3 cellular contexts compared by ENCODE assay signal in the genomic region with DNA sequence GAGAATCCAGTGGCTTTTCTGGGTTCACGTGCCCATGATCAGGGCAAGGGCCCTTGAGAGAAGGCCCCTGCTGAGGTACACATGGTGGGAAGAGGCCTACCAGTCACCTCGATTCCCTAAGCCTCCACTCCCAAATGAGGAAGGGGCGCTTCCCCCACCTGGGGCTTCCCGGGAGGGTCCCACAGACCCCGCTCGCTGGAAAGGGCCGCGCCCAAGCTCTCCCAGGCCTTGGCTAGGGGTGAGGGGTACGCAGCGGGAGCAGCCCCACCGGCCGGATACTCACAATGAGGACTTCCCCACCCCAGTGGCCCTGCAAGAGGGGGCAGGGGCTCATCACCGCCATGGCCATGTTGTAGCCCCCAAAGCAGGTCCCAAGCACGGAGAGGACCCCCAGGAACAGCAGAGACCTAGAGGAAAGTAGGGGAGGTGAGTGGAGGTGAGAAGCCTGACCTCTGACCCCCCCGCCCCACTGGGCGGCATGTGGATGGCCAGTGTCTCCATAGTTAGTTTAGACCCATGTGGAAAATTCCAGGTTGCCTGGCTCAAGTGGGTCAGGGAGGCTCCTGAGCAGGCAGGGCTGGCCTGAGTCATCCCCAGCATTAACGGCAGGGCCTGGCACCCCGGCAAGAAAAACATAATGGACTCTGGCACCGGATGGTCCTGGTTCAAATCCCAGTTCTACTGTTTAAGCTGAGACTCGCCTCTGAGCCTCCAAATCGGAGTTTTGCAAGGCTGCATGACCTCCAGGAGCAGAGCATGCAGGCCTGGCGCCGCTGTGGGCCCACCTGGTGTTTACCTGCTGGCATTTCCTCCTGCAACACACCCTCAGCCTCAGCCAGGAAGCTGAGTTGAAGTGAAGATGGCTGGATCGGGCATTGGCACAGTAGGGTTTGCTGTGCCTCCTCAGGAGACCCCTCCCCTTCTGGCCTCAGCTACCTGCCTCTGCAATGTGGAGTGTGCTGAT.
TF ChIP-seq lines count a peak whose summit lies in the region.

No MANE protein-coding gene starts in this region.

TF ChIP-seq in A549, 52 proteins besides CTCF, POLR2A, EP300 and RAD21:
- no peak for TF ChIP-seq PHF8 (IDR thresholded peaks at IDR 0.05; ENCODE audit: borderline replicate concordance, low read depth)
- no peak for TF ChIP-seq HDAC2 (IDR thresholded peaks at IDR 0.05)
- TF ChIP-seq, protein P1, sequence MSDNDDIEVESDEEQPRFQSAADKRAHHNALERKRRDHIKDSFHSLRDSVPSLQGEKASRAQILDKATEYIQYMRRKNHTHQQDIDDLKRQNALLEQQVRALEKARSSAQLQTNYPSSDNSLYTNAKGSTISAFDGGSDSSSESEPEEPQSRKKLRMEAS (IDR thresholded peaks at IDR 0.05), result no peak
- no peak for TF ChIP-seq RFX5 (IDR thresholded peaks at IDR 0.05)
- TF ChIP-seq, protein P2, sequence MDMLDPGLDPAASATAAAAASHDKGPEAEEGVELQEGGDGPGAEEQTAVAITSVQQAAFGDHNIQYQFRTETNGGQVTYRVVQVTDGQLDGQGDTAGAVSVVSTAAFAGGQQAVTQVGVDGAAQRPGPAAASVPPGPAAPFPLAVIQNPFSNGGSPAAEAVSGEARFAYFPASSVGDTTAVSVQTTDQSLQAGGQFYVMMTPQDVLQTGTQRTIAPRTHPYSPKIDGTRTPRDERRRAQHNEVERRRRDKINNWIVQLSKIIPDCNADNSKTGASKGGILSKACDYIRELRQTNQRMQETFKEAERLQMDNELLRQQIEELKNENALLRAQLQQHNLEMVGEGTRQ (IDR thresholded peaks at IDR 0.05), result no peak
- TF ChIP-seq, protein P3, sequence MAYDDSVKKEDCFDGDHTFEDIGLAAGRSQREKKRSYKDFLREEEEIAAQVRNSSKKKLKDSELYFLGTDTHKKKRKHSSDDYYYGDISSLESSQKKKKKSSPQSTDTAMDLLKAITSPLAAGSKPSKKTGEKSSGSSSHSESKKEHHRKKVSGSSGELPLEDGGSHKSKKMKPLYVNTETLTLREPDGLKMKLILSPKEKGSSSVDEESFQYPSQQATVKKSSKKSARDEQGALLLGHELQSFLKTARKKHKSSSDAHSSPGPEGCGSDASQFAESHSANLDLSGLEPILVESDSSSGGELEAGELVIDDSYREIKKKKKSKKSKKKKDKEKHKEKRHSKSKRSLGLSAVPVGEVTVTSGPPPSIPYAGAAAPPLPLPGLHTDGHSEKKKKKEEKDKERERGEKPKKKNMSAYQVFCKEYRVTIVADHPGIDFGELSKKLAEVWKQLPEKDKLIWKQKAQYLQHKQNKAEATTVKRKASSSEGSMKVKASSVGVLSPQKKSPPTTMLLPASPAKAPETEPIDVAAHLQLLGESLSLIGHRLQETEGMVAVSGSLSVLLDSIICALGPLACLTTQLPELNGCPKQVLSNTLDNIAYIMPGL (CRISPR knock-in tag; IDR thresholded peaks at IDR 0.05; ENCODE audit: borderline replicate concordance), result no peak
- TF ChIP-seq KDM1A (IDR thresholded peaks at IDR 0.05; ENCODE audit: low read depth), result no peak

TF ChIP-seq in HCT116, 20 proteins besides CTCF, POLR2A, EP300 and RAD21:
- TF ChIP-seq CBX3 (IDR thresholded peaks at IDR 0.05; ENCODE audit: low read depth), result no peak
- TF ChIP-seq, protein P4, sequence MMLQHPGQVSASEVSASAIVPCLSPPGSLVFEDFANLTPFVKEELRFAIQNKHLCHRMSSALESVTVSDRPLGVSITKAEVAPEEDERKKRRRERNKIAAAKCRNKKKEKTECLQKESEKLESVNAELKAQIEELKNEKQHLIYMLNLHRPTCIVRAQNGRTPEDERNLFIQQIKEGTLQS (IDR thresholded peaks at IDR 0.05), result no peak
- no peak for TF ChIP-seq ZNF274 (IDR thresholded peaks at IDR 0.05; ENCODE audit: low read depth, low read length)
- TF ChIP-seq, protein P1 (IDR thresholded peaks at IDR 0.05), result no peak
- no peak for TF ChIP-seq TCF7L2 (IDR thresholded peaks at IDR 0.05; ENCODE audit: borderline replicate concordance, extremely low read depth, insufficient read depth, insufficient read length)
- TF ChIP-seq POLR2AphosphoS5 (IDR thresholded peaks at IDR 0.05; ENCODE audit: low read depth, low read length), result no peak
- no peak for TF ChIP-seq SP1 (IDR thresholded peaks at IDR 0.05; ENCODE audit: low read depth)
- no peak for TF ChIP-seq YY1 (IDR thresholded peaks at IDR 0.05; ENCODE audit: extremely low read depth, insufficient replicate concordance, low read depth, low read length)
- no peak for TF ChIP-seq FOSL1 (IDR thresholded peaks at IDR 0.05; ENCODE audit: low read depth)
- no peak for TF ChIP-seq EZH2 (IDR thresholded peaks at IDR 0.05)

TF ChIP-seq in H1, 55 proteins besides CTCF, POLR2A, EP300 and RAD21:
- TF ChIP-seq, protein P2 (IDR thresholded peaks at IDR 0.05; ENCODE audit: low read length), result no peak
- TF ChIP-seq TCF12 (IDR thresholded peaks at IDR 0.05; ENCODE audit: low read depth, low read length), result no peak
- no peak for TF ChIP-seq KDM5A (IDR thresholded peaks at IDR 0.05; ENCODE audit: low read length)
- TF ChIP-seq TAF7 (optimal IDR thresholded peaks at IDR 0.05; ENCODE audit: borderline replicate concordance, low read depth, low read length), result no peak
- TF ChIP-seq SAP30 (IDR thresholded peaks at IDR 0.05; ENCODE audit: insufficient read depth, insufficient replicate concordance, low read length), result no peak
- TF ChIP-seq JUN (IDR thresholded peaks at IDR 0.05; ENCODE audit: low read depth, low read length), result no peak
- no peak for TF ChIP-seq CREB1 (IDR thresholded peaks at IDR 0.05)
